In the genomic region with DNA sequence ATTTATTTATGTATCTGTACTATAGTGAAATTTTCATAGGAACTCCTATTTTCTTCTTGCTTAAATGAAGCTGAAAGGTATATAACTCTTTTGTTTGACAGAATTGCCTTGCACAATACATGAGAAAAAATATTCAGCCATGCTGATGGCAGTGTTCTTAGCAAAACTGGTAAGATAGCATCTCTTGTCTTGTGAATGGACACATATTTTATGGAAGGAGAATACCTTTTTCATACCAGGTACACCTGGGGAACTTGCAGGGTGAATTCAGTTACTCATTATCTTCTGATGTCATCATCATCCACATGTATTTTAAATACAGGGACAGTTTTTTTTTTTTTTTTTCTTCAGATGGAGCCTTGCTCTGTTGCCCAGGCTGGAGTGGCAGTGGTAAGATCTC, we compare ENCODE assay signal across 25 cellular contexts. TPM values are rescaled to one million over a fixed set of nuclear protein-coding genes. Genes with fewer than 3 reads are reported as not detected.
"Had no signal": no experiment of that assay in that cellular context is flagged by ENCODE, and none has a peak within 500 bp of the region (broad histone marks: within the 10 kb centered on the region; RNA-seq: fewer than 3 reads in every experiment).

No MANE protein-coding gene starts in this region.

- H3K4me3 Mint-ChIP-seq: endodermal cell; memory B cell; mesothelial cell of epicardium; natural killer cell treated with Interleukin-12 subunit alpha and Interleukin-12 subunit beta and Interleukin-15 and Interleukin-18, amount 100 ng/mL, for 72 hours; stimulated activated naive B cell treated with anti-CD40 and anti-IgM and Interleukin-4, amounts not matched to agents 10 μg/mL and 1 μg/mL and 100 μg/mL, for 72 hours; stimulated activated naive CD8-positive, alpha-beta T cell treated with anti-CD3 and anti-CD28 coated beads, Interleukin-15, amount 100 ng/mL, for 72 hours had no signal

- H3K36me3 Mint-ChIP-seq: immature natural killer cell; memory B cell; mesothelial cell of epicardium; natural killer cell treated with Interleukin-12 subunit alpha and Interleukin-12 subunit beta and Interleukin-15 and Interleukin-18, amount 100 ng/mL, for 72 hours; stimulated activated naive B cell treated with anti-CD40 and anti-IgM and Interleukin-4, amounts not matched to agents 10 μg/mL and 1 μg/mL and 100 μg/mL, for 72 hours had no signal

- ATAC-seq: natural killer cell treated with Interleukin-12 subunit alpha and Interleukin-12 subunit beta and Interleukin-15 and Interleukin-18, amount 100 ng/mL, for 72 hours; right lobe of liver; stimulated activated naive B cell treated with anti-CD40 and anti-IgM and Interleukin-4, amounts not matched to agents 10 μg/mL and 1 μg/mL and 100 μg/mL, for 72 hours; stimulated activated naive CD8-positive, alpha-beta T cell treated with anti-CD3 and anti-CD28 coated beads, Interleukin-15, amount 100 ng/mL, for 72 hours had no signal

- DNase-seq: colonic mucosa; dermis blood vessel endothelial cell; endodermal cell; erythroblast; left cardiac atrium; left ventricle myocardium inferior; lower lobe of right lung; occipital lobe; pancreas; right lobe of liver; spleen; stimulated activated CD4-positive, alpha-beta T cell treated with anti-CD3 and anti-CD28 coated beads, Interleukin-2, amount 100 ng/mL, for 24 hours; stimulated activated CD4-positive, alpha-beta T cell treated with anti-CD3 and anti-CD28 coated beads, Interleukin-4, amount 100 ng/mL, for 4 hours; stimulated activated naive B cell treated with anti-CD40 and anti-IgM and Interleukin-4, amounts not matched to agents 10 μg/mL and 1 μg/mL and 100 μg/mL, for 72 hours; stimulated activated naive CD8-positive, alpha-beta T cell treated with anti-CD3 and anti-CD28 coated beads, Interleukin-15, amount 100 ng/mL, for 72 hours; upper lobe of left lung had no signal

- H3K27me3 ChIP-seq: colonic mucosa, pancreas, right lobe of liver, spleen, upper lobe of left lung, vagina had no signal

- H3K27ac ChIP-seq: colonic mucosa, left ventricle myocardium inferior, lower lobe of right lung, pancreas, right lobe of liver, spleen, upper lobe of left lung, vagina had no signal

- H3K27ac Mint-ChIP-seq: endodermal cell; memory B cell; mesothelial cell of epicardium; natural killer cell treated with Interleukin-12 subunit alpha and Interleukin-12 subunit beta and Interleukin-15 and Interleukin-18, amount 100 ng/mL, for 72 hours; progenitor cell of endocrine pancreas; stimulated activated naive B cell treated with anti-CD40 and anti-IgM and Interleukin-4, amounts not matched to agents 10 μg/mL and 1 μg/mL and 100 μg/mL, for 72 hours; stimulated activated naive CD8-positive, alpha-beta T cell treated with anti-CD3 and anti-CD28 coated beads, Interleukin-15, amount 100 ng/mL, for 72 hours had no signal

- H3K4me3 ChIP-seq: colonic mucosa, left ventricle myocardium inferior, lower lobe of right lung, pancreas, right lobe of liver, spleen, upper lobe of left lung, vagina had no signal

- H3K9me3 ChIP-seq: colonic mucosa, left ventricle myocardium inferior, lower lobe of right lung, pancreas, right lobe of liver, spleen, upper lobe of left lung, vagina had no signal

- H3K36me3 ChIP-seq: colonic mucosa, left ventricle myocardium inferior, lower lobe of right lung, pancreas, right lobe of liver, spleen, upper lobe of left lung, vagina had no signal

- H3K4me1 Mint-ChIP-seq: memory B cell; stimulated activated naive B cell treated with anti-CD40 and anti-IgM and Interleukin-4, amounts not matched to agents 10 μg/mL and 1 μg/mL and 100 μg/mL, for 72 hours; stimulated activated naive CD8-positive, alpha-beta T cell treated with anti-CD3 and anti-CD28 coated beads, Interleukin-15, amount 100 ng/mL, for 72 hours had no signal

- H3K9me3 Mint-ChIP-seq: endodermal cell; mesothelial cell of epicardium; natural killer cell treated with Interleukin-12 subunit alpha and Interleukin-12 subunit beta and Interleukin-15 and Interleukin-18, amount 100 ng/mL, for 72 hours; stimulated activated naive B cell treated with anti-CD40 and anti-IgM and Interleukin-4, amounts not matched to agents 10 μg/mL and 1 μg/mL and 100 μg/mL, for 72 hours; stimulated activated naive CD8-positive, alpha-beta T cell treated with anti-CD3 and anti-CD28 coated beads, Interleukin-15, amount 100 ng/mL, for 72 hours had no signal

- H3K4me1 ChIP-seq: colonic mucosa, pancreas, right lobe of liver, spleen had no signal

- FAIRE-seq: endothelial cell of umbilical vein, frontal cortex, keratinocyte, pancreas had no signal

RNA-seq across cellular contexts. Expression of gene MAMDC2, which starts 49.4 kb away (rescaled TPM):
- total RNA-seq: natural killer cell treated with Interleukin-12 subunit alpha and Interleukin-12 subunit beta and Interleukin-15 and Interleukin-18, amount 100 ng/mL, for 72 hours had no signal
